Comparison of ENCODE assay signal across 8 cellular contexts in genomic region chr6:80132942-80133517, GRCh38.
DNase-seq lines count a peak whose midpoint lies in the region; ATAC-seq lines count a peak whose summit lies in the region.

No MANE protein-coding gene starts in this region.

- DNase-seq in AG20443 (ENCODE audit: low spot score) = peak; percentile 50
- DNase-seq in HCEC 1CT = peak; percentile 60
- peak; percentile 26 for DNase-seq in NCI-H524 treated with DMSO at 0.1 percent for 48 hours (lab: John Stamatoyannopoulos, UW)
- peak; percentile 78 for DNase-seq in amniotic epithelial cell (ENCODE audit: low read depth)
- peak; percentile 13 for DNase-seq in hepatic stellate cell (ENCODE audit: low spot score)
- peak; percentile 52 for DNase-seq in skeletal muscle cell (ENCODE audit: low read depth)

- no peak for ATAC-seq in HG02870 (IDR thresholded peaks at IDR 0.05; ENCODE audit: unreplicated experiment)
- ATAC-seq in HG03280 (IDR thresholded peaks at IDR 0.05; ENCODE audit: unreplicated experiment) = no peak

- no peak overlapping the region for H3K4me3 ChIP-seq in skeletal muscle cell (ENCODE audit: low read depth, low read length)

Comparison
In these comparisons a context has a peak if more than half of its experiments do, and no peak if none do; other contexts are left out.
1. DNase-seq: peak in every context shown above with its lines; median percentile 78 in amniotic epithelial cell; 60 in HCEC 1CT; 52 in skeletal muscle cell; 50 in AG20443; 26 in NCI-H524 treated with DMSO at 0.1 percent for 48 hours; 13 in hepatic stellate cell.